ENCODE assay signal across 20 cellular contexts in genomic region chr5:117690603-117691002, GRCh38.
DNase-seq lines count a peak whose midpoint lies in the region; ATAC-seq and TF ChIP-seq lines count a peak whose summit lies in the region.
"Had no signal": no experiment of that assay in that cellular context is flagged by ENCODE, and none has a peak within 500 bp of the region (broad histone marks: within the 10 kb centered on the region; RNA-seq: fewer than 3 reads in every experiment).

No MANE protein-coding gene starts in this region.

- intact Hi-C loops in Right ventricle myocardium inferior (cut with DNase I) (no loop called here), tibial artery (cut with DNase I; ENCODE audit: low total_unique reads) (no loop called here), body of pancreas (cut with DNase I) (no loop called here)

- H4K91ac ChIP-seq in neuronal stem cell (ENCODE audit: low read depth, low read length, poor library complexity) = no peak overlapping the region

- H2BK15ac ChIP-seq in neuronal stem cell (ENCODE audit: low read length) = no peak overlapping the region

- DNase-seq in Right ventricle myocardium inferior (ENCODE audit: missing footprints) (no peak), right atrium auricular region (ENCODE audit: low spot score) (no peak), NCI-H69 (lab: John Stamatoyannopoulos, UW) (peak; percentile 15), myocyte (ENCODE audit: low read depth) (peak; percentile 55), neuronal stem cell (ENCODE audit: low spot score) (no peak), tibial artery (no peak), WERI-Rb-1 (no peak), body of pancreas (no peak)
- DNase-seq: GOT3, HCEC 1CT, Karpas-422, NCI-H1092 treated with DMSO at 0.1 percent for 48 hours, NCI-H1436, NCI-H187, NCI-H2081 treated with DMSO at 0.1 percent for 48 hours, NCI-H446 treated with DMSO at 0.1 percent for 48 hours, NCI-H526, PC-3, T-cell had no signal

- H3K79me1 ChIP-seq in neuronal stem cell (ENCODE audit: low read depth, low read length) = no peaks in the 10 kb centered on the region

- H3K4me1 ChIP-seq in right atrium auricular region (no peaks in the 10 kb centered on the region), neuronal stem cell (ENCODE audit: control insufficient read depth in 2 of 2, insufficient read depth in 1 of 2, low read depth in 1 of 2, low read length in 2 of 2) (no peaks in the 10 kb centered on the region), tibial artery (no peaks in the 10 kb centered on the region), body of pancreas (no peaks in the 10 kb centered on the region)

- H2BK12ac ChIP-seq in neuronal stem cell (ENCODE audit: low read length) = no peak overlapping the region

- H2AFZ ChIP-seq in neuronal stem cell (ENCODE audit: low read length) = peak overlapping the region; percentile 79

- no peaks in the 10 kb centered on the region for H3K27me3 ChIP-seq in right atrium auricular region
- H3K27me3 ChIP-seq in neuronal stem cell (ENCODE audit: control insufficient read depth in 3 of 3, insufficient read depth in 3 of 3, low read depth in 1 of 3, low read length in 3 of 3) = no peaks in the 10 kb centered on the region
- no peaks in the 10 kb centered on the region for H3K27me3 ChIP-seq in tibial artery
- no peaks in the 10 kb centered on the region for H3K27me3 ChIP-seq in WERI-Rb-1 (ENCODE audit: insufficient read depth, low read depth, severe bottlenecking)
- H3K27me3 ChIP-seq in body of pancreas = no peaks in the 10 kb centered on the region

- H3K4me2 ChIP-seq in neuronal stem cell (ENCODE audit: insufficient read depth, low read length, poor library complexity, severe bottlenecking) = no peak overlapping the region

- H3K36me3 ChIP-seq in right atrium auricular region (no peaks in the 10 kb centered on the region), neuronal stem cell (replicated peaks in 1 of 2; ENCODE audit: control insufficient read depth in 2 of 2, insufficient read depth in 2 of 2, low read length in 2 of 2) (no peaks in the 10 kb centered on the region), tibial artery (no peaks in the 10 kb centered on the region), WERI-Rb-1 (no peaks in the 10 kb centered on the region), body of pancreas (replicated peaks in 1 of 2; ENCODE audit: insufficient read depth in 1 of 2, low read depth in 2 of 2) (no peaks in the 10 kb centered on the region)

- no peak overlapping the region for H2BK120ac ChIP-seq in neuronal stem cell (ENCODE audit: low read depth, low read length)

- no peak overlapping the region for H4K8ac ChIP-seq in neuronal stem cell (ENCODE audit: low read depth, low read length)

- TF ChIP-seq POLR2A in body of pancreas (IDR thresholded peaks at IDR 0.05) = no peak

- H3K27ac ChIP-seq in right atrium auricular region = no peak overlapping the region
- H3K27ac ChIP-seq in neuronal stem cell (replicated peaks; ENCODE audit: low read length) = no peak overlapping the region
- no peak overlapping the region for H3K27ac ChIP-seq in tibial artery
- no peak overlapping the region for H3K27ac ChIP-seq in WERI-Rb-1
- H3K27ac ChIP-seq in body of pancreas = no peak overlapping the region
- H3K27ac ChIP-seq: HL-60 had no signal

- no peak overlapping the region for H3K9ac ChIP-seq in neuronal stem cell (ENCODE audit: low read depth, low read length, poor library complexity)

- H3K4me3 ChIP-seq in right atrium auricular region = no peak overlapping the region
- no peak overlapping the region for H3K4me3 ChIP-seq in neuronal stem cell (ENCODE audit: low read length in 2 of 2)
- H3K4me3 ChIP-seq in tibial artery = no peak overlapping the region
- no peak overlapping the region for H3K4me3 ChIP-seq in WERI-Rb-1 (ENCODE audit: low read depth, low read length)
- H3K4me3 ChIP-seq in body of pancreas = no peak overlapping the region

- no CpG with 5 or more reads among the region's 4 CpGs for WGBS in neuronal stem cell (ENCODE audit: extremely low coverage in 2 of 2, insufficient read length in 2 of 2, insufficient replicate concordance in 1 of 2), 2 donors
- WGBS in body of pancreas, 2 donors = 61 to 69% methylated on average over 4 of the region's 4 CpGs

- no peak overlapping the region for H3K4ac ChIP-seq in neuronal stem cell (ENCODE audit: low read length)

- H3K9me3 ChIP-seq in right atrium auricular region (no peaks in the 10 kb centered on the region), neuronal stem cell (replicated peaks in 1 of 2; ENCODE audit: control insufficient read depth in 2 of 2, insufficient read depth in 1 of 2, low read depth in 1 of 2, low read length in 2 of 2) (no peaks in the 10 kb centered on the region), tibial artery (no peaks in the 10 kb centered on the region), WERI-Rb-1 (ENCODE audit: severe bottlenecking) (no peaks in the 10 kb centered on the region), body of pancreas (no peaks in the 10 kb centered on the region)

- no peak overlapping the region for H3K14ac ChIP-seq in neuronal stem cell (ENCODE audit: low read length)

- no peak overlapping the region for H2BK5ac ChIP-seq in neuronal stem cell (ENCODE audit: low read length)

- peak; percentile 23 for ATAC-seq in Right ventricle myocardium inferior
- ATAC-seq in body of pancreas = no peak
- ATAC-seq: PC-3, T-cell had no signal

- TF ChIP-seq CTCF in right atrium auricular region (IDR thresholded peaks at IDR 0.05) (no peak), tibial artery (IDR thresholded peaks at IDR 0.05) (no peak), WERI-Rb-1 (IDR thresholded peaks at IDR 0.05; ENCODE audit: low read depth, low read length) (no peak), body of pancreas (IDR thresholded peaks at IDR 0.05) (no peak)

- no peak overlapping the region for H3K18ac ChIP-seq in neuronal stem cell (ENCODE audit: low read length)

- no peak overlapping the region for H3K23ac ChIP-seq in neuronal stem cell (ENCODE audit: low read depth, low read length, poor library complexity)

- no peak overlapping the region for H2AK5ac ChIP-seq in neuronal stem cell (ENCODE audit: low read depth, low read length)

Comparison
In these comparisons a context has a peak if more than half of its experiments do, and no peak if none do; other contexts are left out.
1. DNase-seq: peak in NCI-H69 (single experiment) and myocyte (single experiment); none in Right ventricle myocardium inferior (single experiment), right atrium auricular region (single experiment), neuronal stem cell (single experiment), tibial artery (0 of 2), WERI-Rb-1 (single experiment) and body of pancreas (0 of 4).